In the genomic region with DNA sequence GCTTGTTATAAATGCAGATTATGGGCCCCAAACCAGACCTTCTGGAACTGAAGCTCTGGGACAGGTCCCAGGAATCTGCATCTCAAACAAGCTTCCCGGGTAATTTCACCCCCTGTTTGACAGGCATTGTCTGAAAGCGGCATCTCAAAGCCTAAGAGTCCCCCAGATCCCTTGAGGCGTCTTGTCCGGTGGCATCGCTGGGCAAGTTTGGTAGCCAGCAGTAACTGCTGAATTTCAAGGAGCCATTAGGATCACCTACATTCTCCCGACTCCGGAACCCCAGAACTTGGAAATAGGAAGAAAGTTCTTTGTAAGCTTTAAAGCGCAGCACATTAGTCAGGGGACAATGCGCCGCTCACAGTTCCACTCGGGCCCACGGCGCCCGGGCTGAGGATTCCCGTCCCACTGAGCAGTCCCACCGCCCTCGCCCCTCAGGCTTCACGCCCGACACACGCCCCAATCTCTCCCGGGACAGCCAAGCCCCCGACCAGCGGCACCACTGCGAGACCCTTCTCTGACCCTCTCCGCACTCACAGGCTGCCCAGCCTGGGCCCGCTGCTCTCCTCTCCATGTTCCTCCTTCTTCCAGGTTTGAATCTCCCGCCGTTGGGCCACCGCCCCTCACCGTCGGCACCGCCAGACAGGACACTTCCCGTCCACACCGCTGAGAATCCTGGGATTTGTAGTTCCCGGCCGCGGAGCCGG, we compare ENCODE assay signal across 8 cellular contexts. TPM values are rescaled to one million over a fixed set of nuclear protein-coding genes. Genes with fewer than 3 reads are reported as not detected.
DNase-seq lines count a peak whose midpoint lies in the region; ATAC-seq and TF ChIP-seq lines count a peak whose summit lies in the region.

Gene IQGAP3, minus strand, starts transcription at position 607 of the 704 bp plus-strand sequence. Its CDS starts 36 bp downstream, at position 571.

- H3K4me1 Mint-ChIP-seq in activated CD4-positive, alpha-beta T cell treated with anti-CD3 and anti-CD28 coated beads for 36 hours, result peaks cover 22% of the 10 kb centered on the region

- no peaks in the 10 kb centered on the region for H3K9me3 Mint-ChIP-seq in activated CD4-positive, alpha-beta T cell treated with anti-CD3 and anti-CD28 coated beads for 36 hours (ENCODE audit: low read depth)

- peaks cover 3% of the 10 kb centered on the region for H3K36me3 Mint-ChIP-seq in activated CD4-positive, alpha-beta T cell treated with anti-CD3 and anti-CD28 coated beads for 36 hours (ENCODE audit: low read depth)

- no peaks in the 10 kb centered on the region for H3K27me3 ChIP-seq in colonic mucosa

- no peak for TF ChIP-seq CTCF in colonic mucosa (IDR thresholded peaks at IDR 0.05)

- H3K27ac Mint-ChIP-seq in activated CD4-positive, alpha-beta T cell treated with anti-CD3 and anti-CD28 coated beads for 36 hours, result peak within 1 kb of the TSS; percentile 73

- no peaks in the 10 kb centered on the region for H3K36me3 ChIP-seq in colonic mucosa

- H3K4me3 ChIP-seq in colonic mucosa, result peak within 1 kb of the TSS; percentile 54

- peak within 1 kb of the TSS; percentile 66 for H3K27ac ChIP-seq in colonic mucosa

- H3K9ac ChIP-seq in colonic mucosa (ENCODE audit: low read depth in 2 of 2, low read length in 2 of 2), result peak within 1 kb of the TSS; percentile 4 to 68

- H3K4me3 Mint-ChIP-seq in activated CD4-positive, alpha-beta T cell treated with anti-CD3 and anti-CD28 coated beads for 36 hours, result peak within 1 kb of the TSS; percentile 89

- peaks cover 5% of the 10 kb centered on the region for H3K4me1 ChIP-seq in colonic mucosa

- POLR2A ChIA-PET in activated CD4-positive, alpha-beta T cell treated with anti-CD3 and anti-CD28 coated beads for 36 hours (lab: Charles Lee), result no interaction called here

- ATAC-seq in GM18498 (IDR thresholded peaks at IDR 0.05; ENCODE audit: unreplicated experiment) (peak; percentile 80), HG03175 (IDR thresholded peaks at IDR 0.05; ENCODE audit: unreplicated experiment) (peak; percentile 74), left colon (peak; percentile 88)
- peak; percentile 96 for ATAC-seq in activated CD4-positive, alpha-beta T cell treated with anti-CD3 and anti-CD28 coated beads for 36 hours

- CTCF ChIA-PET in activated CD4-positive, alpha-beta T cell treated with anti-CD3 and anti-CD28 coated beads for 36 hours (lab: Charles Lee), result interaction anchor here (0.6 to 2.9 kb wide), 2 partner anchors 9 to 87 kb away, joined by 8 to 19 read pairs; no protein-coding TSS in a partner anchor

- intact Hi-C loops in activated CD4-positive, alpha-beta T cell treated with anti-CD3 and anti-CD28 coated beads for 36 hours (cut with DNase I, micrococcal nuclease), result loop anchor here in 1 of 2 experiments (1.0 to 2.0 kb wide), 2 partner anchors 67 to 116 kb away; no protein-coding TSS in a partner anchor
- intact Hi-C loops in colonic mucosa (cut with DNase I) (loop anchor here (5.0 kb wide), 1 partner anchor 60 kb away; no protein-coding TSS in a partner anchor), left colon (cut with DNase I, micrococcal nuclease) (no loop called here)

- peak; percentile 82 for DNase-seq in NCI-H510A treated with DMSO at 0.1 percent for 48 hours (lab: John Stamatoyannopoulos, UW)
- DNase-seq in activated CD4-positive, alpha-beta T cell treated with anti-CD3 and anti-CD28 coated beads for 36 hours, result peak; percentile 87
- DNase-seq in colonic mucosa, result peak; percentile 94
- peak; percentile 90 to 93 for DNase-seq in left colon
- peak; percentile 61 to 62 for DNase-seq in stimulated activated CD4-positive, alpha-beta T cell treated with anti-CD3 and anti-CD28 coated beads, Interleukin-15, amount 100 ng/mL, for 48 hours (ENCODE audit: low read depth in 2 of 2)
- no peak for DNase-seq in cortex of kidney (lab: John Stamatoyannopoulos, UW)

- no peaks in the 10 kb centered on the region for H3K9me3 ChIP-seq in colonic mucosa

- H3K27me3 Mint-ChIP-seq in activated CD4-positive, alpha-beta T cell treated with anti-CD3 and anti-CD28 coated beads for 36 hours, result peaks cover 32% of the 10 kb centered on the region

RNA-seq across cellular contexts. Expression of gene IQGAP3, which starts in this region (rescaled TPM):
- 10 to 100 TPM; 14.9 to 16.0 TPM for total RNA-seq in activated CD4-positive, alpha-beta T cell treated with anti-CD3 and anti-CD28 coated beads for 36 hours
- total RNA-seq in colonic mucosa (10 to 100 TPM; 13.6 to 57.9 TPM), left colon (10 to 100 TPM in 1 of 2 donors, 1 to 10 TPM in 1; 2.8 to 10.5 TPM)
